4 cellular contexts compared by ENCODE assay signal in genomic region chr15:91125162-91125561, GRCh38.
A peak's percentile ranks its signal among the peaks of the same experiment; 100 is the strongest.
TF ChIP-seq lines count a peak whose summit lies in the region.

No MANE protein-coding gene starts in this region.

TF ChIP-seq in HepG2, 621 proteins besides CTCF, POLR2A, EP300 and RAD21:
- TF ChIP-seq ARNT (IDR thresholded peaks at IDR 0.05) (no peak), CREB1 (IDR thresholded peaks at IDR 0.05) (peak; percentile 95), CREB1 (CRISPR knock-in tag; IDR thresholded peaks at IDR 0.05) (no peak), MIXL1 (CRISPR knock-in tag; IDR thresholded peaks at IDR 0.05) (no peak), TBX2 (CRISPR knock-in tag; IDR thresholded peaks at IDR 0.05; ENCODE audit: borderline replicate concordance) (no peak), ATF7 (IDR thresholded peaks at IDR 0.05) (peak; percentile 89), ATF7 (CRISPR knock-in tag; IDR thresholded peaks at IDR 0.05) (no peak), MTERF4 (CRISPR knock-in tag; IDR thresholded peaks at IDR 0.05) (no peak)

TF ChIP-seq in HEK293, 187 proteins besides CTCF, POLR2A, EP300 and RAD21:
- TF ChIP-seq ZBTB20 (tag by site-specific recombination; IDR thresholded peaks at IDR 0.05) (no peak), ATF2 (tag by site-specific recombination; IDR thresholded peaks at IDR 0.05; ENCODE audit: low read depth) (0 out of 2 replicates have a peak, but pooled peaks have one; percentile 38)

TF ChIP-seq in GM12878, 131 proteins besides CTCF, POLR2A, EP300 and RAD21:
- TF ChIP-seq ETV6 (conservative IDR thresholded peaks at IDR 0.05 in 1 of 2, IDR thresholded peaks at IDR 0.05 in 1 of 2; ENCODE audit: borderline replicate concordance in 1 of 2, low read depth in 1 of 2) (no peak), E2F4 (IDR thresholded peaks at IDR 0.05; ENCODE audit: low read depth, low read length) (no peak), ZBED1 (IDR thresholded peaks at IDR 0.05; ENCODE audit: borderline replicate concordance) (no peak), RB1 (IDR thresholded peaks at IDR 0.05; ENCODE audit: borderline replicate concordance) (no peak), GATAD2B (conservative IDR thresholded peaks at IDR 0.05; ENCODE audit: low read depth) (no peak), CREM (IDR thresholded peaks at IDR 0.05; ENCODE audit: low read depth) (peak; percentile 44; the same call in 1 of the 2 replicates), USF2 (IDR thresholded peaks at IDR 0.05; ENCODE audit: borderline replicate concordance, low read depth, low read length) (no peak)

TF ChIP-seq in H1, 55 proteins besides CTCF, POLR2A, EP300 and RAD21:
- TF ChIP-seq E2F6 (IDR thresholded peaks at IDR 0.05): no peak
- TF ChIP-seq CREB1 (IDR thresholded peaks at IDR 0.05): no peak
- no peak for TF ChIP-seq YY1 (IDR thresholded peaks at IDR 0.05; ENCODE audit: low read depth, low read length)
